14 cellular contexts compared by ENCODE assay signal in genomic region chr6:39979461-39980328, GRCh38. TPM values are rescaled to one million over a fixed set of nuclear protein-coding genes. Genes with fewer than 3 reads are reported as not detected.
DNase-seq lines count a peak whose midpoint lies in the region; ATAC-seq and TF ChIP-seq lines count a peak whose summit lies in the region.
"Had no signal": no experiment of that assay in that cellular context is flagged by ENCODE, and none has a peak within 500 bp of the region (broad histone marks: within the 10 kb centered on the region; RNA-seq: fewer than 3 reads in every experiment).

No MANE protein-coding gene starts in this region.

- no peaks in the 10 kb centered on the region for H3K27me3 ChIP-seq in gastroesophageal sphincter
- no peaks in the 10 kb centered on the region for H3K27me3 ChIP-seq in sigmoid colon
- no peaks in the 10 kb centered on the region for H3K27me3 ChIP-seq in aorta (ENCODE audit: control insufficient read depth in 1 of 2, insufficient read depth in 2 of 2, low read length in 1 of 2)
- H3K27me3 ChIP-seq: BE2C had no signal

- ATAC-seq in gastroesophageal sphincter (peak; percentile 66), aorta (ENCODE audit: low FRiP score) (peak; percentile 60), GM18519 (IDR thresholded peaks at IDR 0.05; ENCODE audit: low FRiP score, unreplicated experiment) (no peak)
- ATAC-seq: K562 had no signal

- intact Hi-C loops in sigmoid colon (cut with DNase I) (loop anchor here (2.0 to 10.0 kb wide), 5 partner anchors 329 to 1335 kb away; partner anchors contain the start of gene LRFN2), aorta (cut with DNase I) (loop anchor here (2.0 to 5.0 kb wide), 4 partner anchors 329 to 1048 kb away; partner anchors contain the start of gene LRFN2 (in 1 of the 2))

- H3K36me3 ChIP-seq in gastroesophageal sphincter (no peaks in the 10 kb centered on the region), sigmoid colon (no peaks in the 10 kb centered on the region), aorta (ENCODE audit: control insufficient read depth in 1 of 2, insufficient read depth in 2 of 2, low read length in 1 of 2) (no peaks in the 10 kb centered on the region)
- H3K36me3 ChIP-seq: BE2C had no signal

- 17 to 36% methylated on average over 3 of the region's 3 CpGs for WGBS in gastroesophageal sphincter (ENCODE audit: low coverage in 1 of 2), 2 donors
- WGBS in sigmoid colon, 2 donors, result 64 to 70% methylated on average over 3 of the region's 3 CpGs
- 2 to 10% methylated on average over 3 of the region's 3 CpGs for WGBS in aorta, 2 donors

- no peaks in the 10 kb centered on the region for H3K9me3 ChIP-seq in gastroesophageal sphincter
- no peaks in the 10 kb centered on the region for H3K9me3 ChIP-seq in sigmoid colon
- H3K9me3 ChIP-seq in aorta (ENCODE audit: control insufficient read depth, low read length), result no peaks in the 10 kb centered on the region
- H3K9me3 ChIP-seq: BE2C had no signal

- TF ChIP-seq POLR2A in gastroesophageal sphincter (IDR thresholded peaks at IDR 0.05) (no peak), sigmoid colon (IDR thresholded peaks at IDR 0.05) (no peak)

- H3K27ac ChIP-seq in cingulate gyrus (ENCODE audit: low read depth, low read length) (peak overlapping the region; percentile 13), gastroesophageal sphincter (peak overlapping the region in 3 of 4 donors; percentile 14 to 45 (median 28)), sigmoid colon (peak overlapping the region in 2 of 4 donors; percentile 29 to 38), aorta (ENCODE audit: low read depth in 1 of 2, low read length in 2 of 2) (no peak overlapping the region)
- H3K27ac ChIP-seq: PC-9 had no signal

- TF ChIP-seq EP300 in gastroesophageal sphincter (IDR thresholded peaks at IDR 0.05) (no peak), sigmoid colon (IDR thresholded peaks at IDR 0.05) (no peak)

- DNase-seq in sigmoid colon (peak; percentile 69), aorta (no peak), NCI-H1417 (lab: John Stamatoyannopoulos, UW) (no peak), T-helper 1 cell (no peak)
- DNase-seq: BE2C; CD4-positive, alpha-beta memory T cell; HFFc6; NCI-H1436 treated with DMSO at 0.1 percent for 48 hours; NCI-H69; PC-9 had no signal

- H3K4me1 ChIP-seq in gastroesophageal sphincter (peaks cover 0 to 33% (median 0%) of the 10 kb centered on the region in 3 donors), sigmoid colon (peaks cover 0 to 9% (median 6%) of the 10 kb centered on the region in 4 donors), aorta (ENCODE audit: control insufficient read depth in 1 of 2, insufficient read depth in 2 of 2, low read length in 2 of 2) (no peaks in the 10 kb centered on the region)
- H3K4me1 ChIP-seq: BE2C had no signal

- no peak overlapping the region for H3K4me3 ChIP-seq in gastroesophageal sphincter
- H3K4me3 ChIP-seq in sigmoid colon, result no peak overlapping the region
- no peak overlapping the region for H3K4me3 ChIP-seq in aorta (ENCODE audit: low read length in 2 of 2)
- H3K4me3 ChIP-seq: K562, PC-9 had no signal

- TF ChIP-seq CTCF in gastroesophageal sphincter (IDR thresholded peaks at IDR 0.05), result no peak
- no peak for TF ChIP-seq CTCF in sigmoid colon (IDR thresholded peaks at IDR 0.05)

RNA-seq across cellular contexts. Expression of gene MOCS1, which starts 45.4 kb away (rescaled TPM):
- total RNA-seq in gastroesophageal sphincter (10 to 100 TPM; 24.0 to 33.0 (median 29.3) TPM), sigmoid colon (10 to 100 TPM; 11.9 to 15.8 (median 13.7) TPM), aorta (10 to 100 TPM; 32.0 to 39.0 TPM)
- polyA plus RNA-seq in sigmoid colon (10 to 100 TPM; 13.4 to 16.2 (median 13.8) TPM), aorta (10 to 100 TPM; 14.0 to 23.0 TPM)
- total RNA-seq: PC-9 had no signal

Comparison
In these comparisons a context has a peak if more than half of its experiments do, and no peak if none do; other contexts are left out.
1. H3K27ac ChIP-seq: peak in cingulate gyrus (single experiment) and gastroesophageal sphincter (3 of 4); none in aorta (0 of 2).